Comparison of ENCODE assay signal across 8 cellular contexts in genomic region chr19:2057484-2058469, GRCh38. TPM values are rescaled to one million over a fixed set of nuclear protein-coding genes. Genes with fewer than 3 reads are reported as not detected.
DNase-seq lines count a peak whose midpoint lies in the region; ATAC-seq and TF ChIP-seq lines count a peak whose summit lies in the region.

No MANE protein-coding gene starts in this region.

- in situ Hi-C loops in GM23248 (cut with MboI): no loop called here

- H3K79me2 ChIP-seq in GM23248 (ENCODE audit: insufficient read depth): no peaks in the 10 kb centered on the region

- H3K27ac ChIP-seq in GM23248 (peak overlapping the region; percentile 98), WERI-Rb-1 (peak overlapping the region; percentile 55), heart left ventricle (peak overlapping the region in 10 of 12 donors; percentile 31 to 100 (median 96)), skin epidermis (peak overlapping the region in 16 of 21 experiments; percentile 36 to 100 (median 98))

- 93 to 94% methylated on average over 19 to 23 of the region's 23 CpGs for WGBS in GM23248 (ENCODE audit: low coverage in 1 of 2, low lambda C conversion rate in 2 of 2, missing lambda C conversion rate in 2 of 2), 2 experiments
- WGBS in heart left ventricle, 4 donors: 84 to 88% (median 85%) methylated on average over 12 to 23 of the region's 23 CpGs

- H2AFZ ChIP-seq in GM23248: no peak overlapping the region

- no peak overlapping the region for H3K4me2 ChIP-seq in GM23248 (ENCODE audit: unreplicated experiment)

- no peaks in the 10 kb centered on the region for H4K20me1 ChIP-seq in GM23248 (ENCODE audit: insufficient read depth)

- H3K9me2 ChIP-seq in GM23248 (ENCODE audit: insufficient read depth): no peaks in the 10 kb centered on the region

- H3K9me3 ChIP-seq in GM23248 (ENCODE audit: low read depth) (no peaks in the 10 kb centered on the region), WERI-Rb-1 (ENCODE audit: severe bottlenecking) (no peaks in the 10 kb centered on the region), heart left ventricle (no peaks in the 10 kb centered on the region)

- H3K27me3 ChIP-seq in GM23248 (replicated peaks; ENCODE audit: insufficient read depth) (no peaks in the 10 kb centered on the region), WERI-Rb-1 (ENCODE audit: insufficient read depth, low read depth, severe bottlenecking) (no peaks in the 10 kb centered on the region), heart left ventricle (no peaks in the 10 kb centered on the region)

- DNase-seq in GM23248 (no peak), WERI-Rb-1 (no peak), heart left ventricle (no peak), NAMALWA (ENCODE audit: low spot score) (no peak)
- no peak for DNase-seq in activated CD4-positive, CD25-positive, alpha-beta regulatory T cell (lab: John Stamatoyannopoulos, UW)

- TF ChIP-seq CTCF in WERI-Rb-1 (IDR thresholded peaks at IDR 0.05; ENCODE audit: low read depth, low read length) (no peak), heart left ventricle (IDR thresholded peaks at IDR 0.05) (no peak)

- H3K4me1 ChIP-seq in GM23248 (ENCODE audit: insufficient read depth): peaks cover 33% of the 10 kb centered on the region
- peaks cover 13 to 76% (median 56%) of the 10 kb centered on the region in 12 donors for H3K4me1 ChIP-seq in heart left ventricle

- TF ChIP-seq POLR2A in heart left ventricle (IDR thresholded peaks at IDR 0.05): no peak

- H3K36me3 ChIP-seq in GM23248 (ENCODE audit: low read depth) (no peaks in the 10 kb centered on the region), WERI-Rb-1 (no peaks in the 10 kb centered on the region), heart left ventricle (no peaks in the 10 kb centered on the region)

- ATAC-seq in heart left ventricle: no peak
- no peak for ATAC-seq in GM21576 (IDR thresholded peaks at IDR 0.05; ENCODE audit: unreplicated experiment)
- no peak for ATAC-seq in GM18873 (IDR thresholded peaks at IDR 0.05; ENCODE audit: low FRiP score, unreplicated experiment)

- no peak overlapping the region for H3K9ac ChIP-seq in GM23248

- peaks cover 11% of the 10 kb centered on the region for H3F3A ChIP-seq in GM23248 (ENCODE audit: insufficient read depth)

- intact Hi-C loops in heart left ventricle (cut with DNase I): loop anchor here in 1 of 10 donors (10.0 kb wide), 1 partner anchor 783 kb away; the partner anchor contains the start of gene FAM174C

- H3K4me3 ChIP-seq in GM23248 (no peak overlapping the region), WERI-Rb-1 (ENCODE audit: low read depth, low read length) (no peak overlapping the region), heart left ventricle (no peak overlapping the region), skin epidermis (no peak overlapping the region)

RNA-seq across cellular contexts. Expression of gene MKNK2, which starts 6.7 kb away (rescaled TPM):
- total RNA-seq in GM23248 (2014; rRNA removed; shearing (Covaris generic)): 78.6 and 83.2 TPM in 2 replicates
- 28.9 and 37.6 TPM in 2 replicates for polyA plus RNA-seq in GM23248 (2016; fragmentation: Nextera tagmentation; extraction: Ambion mirVana)
- 100 to 1,000 TPM; 129 to 318 (median 155) TPM for total RNA-seq in heart left ventricle
- polyA plus RNA-seq in heart left ventricle: 100 to 1,000 TPM; 110 to 197 TPM

RNA-seq across cellular contexts. Expression of gene MOB3A, which starts 38.3 kb away (rescaled TPM):
- total RNA-seq in GM23248 (2014; rRNA removed; shearing (Covaris generic)): 38.7 and 53.1 TPM in 2 replicates
- polyA plus RNA-seq in GM23248 (2016; fragmentation: Nextera tagmentation; extraction: Ambion mirVana): 53.7 and 57.0 TPM in 2 replicates
- 10 to 100 TPM; 10.8 to 32.3 (median 16.7) TPM for total RNA-seq in heart left ventricle
- polyA plus RNA-seq in heart left ventricle: 10 to 100 TPM in 1 of 2 donors, 1 to 10 TPM in 1; 7.1 to 18.6 TPM

RNA-seq across cellular contexts. Expression of gene IZUMO4, which starts 38.9 kb away (rescaled TPM):
- total RNA-seq in GM23248 (2014; rRNA removed; shearing (Covaris generic)): 1.6 and 2.3 TPM in 2 replicates
- polyA plus RNA-seq in GM23248 (2016; fragmentation: Nextera tagmentation; extraction: Ambion mirVana): 0.89 and 1.5 TPM in 2 replicates
- total RNA-seq in heart left ventricle: 1 to 10 TPM in 8 of 9 donors, not detected in 1; 1.7 to 6.2 (median 2.3) TPM
- 1 to 10 TPM; 4.4 to 5.8 TPM for polyA plus RNA-seq in heart left ventricle

RNA-seq across cellular contexts. Expression of gene BTBD2, which starts 42.3 kb away (rescaled TPM):
- 69.5 and 72.0 TPM in 2 replicates for total RNA-seq in GM23248 (2014; rRNA removed; shearing (Covaris generic))
- polyA plus RNA-seq in GM23248 (2016; fragmentation: Nextera tagmentation; extraction: Ambion mirVana) (6.8 and 9.0 TPM in 2 replicates), heart left ventricle (10 to 100 TPM; 39.4 to 46.2 TPM)
- total RNA-seq in heart left ventricle: 10 to 100 TPM; 47.3 to 81.8 (median 52.6) TPM
